17 cellular contexts compared by ENCODE assay signal in genomic region chr6:139545474-139546116, GRCh38.
A peak's percentile ranks its signal among the peaks of the same experiment; 100 is the strongest.
DNase-seq lines count a peak whose midpoint lies in the region; ATAC-seq, FAIRE-seq and TF ChIP-seq lines count a peak whose summit lies in the region.
"Had no signal": no experiment of that assay in that cellular context is flagged by ENCODE, and none has a peak within 500 bp of the region (broad histone marks: within the 10 kb centered on the region; RNA-seq: fewer than 3 reads in every experiment).

No MANE protein-coding gene starts in this region.

- H4K5ac ChIP-seq in mesendoderm (ENCODE audit: low read length) = no peak overlapping the region

- H3K4ac ChIP-seq in mesendoderm (ENCODE audit: low read depth, low read length) = no peak overlapping the region

- H3K36me3 ChIP-seq in K562 (ENCODE audit: control insufficient read depth, insufficient read depth, low read length) = no peaks in the 10 kb centered on the region
- H3K36me3 ChIP-seq in mesendoderm (ENCODE audit: control insufficient read depth, insufficient read depth, low read length) = no peaks in the 10 kb centered on the region
- H3K36me3 ChIP-seq in subcutaneous abdominal adipose tissue (ENCODE audit: control insufficient read depth in 5 of 5, insufficient read depth in 5 of 5, low read length in 5 of 5) = no peaks in the 10 kb centered on the region
- no peaks in the 10 kb centered on the region for H3K36me3 ChIP-seq in CD8-positive, alpha-beta T cell (ENCODE audit: insufficient read depth, low read length)
- H3K36me3 ChIP-seq: BLaER1 treated with 17β-estradiol and CSF1 and Interleukin-3, amounts not matched to agents 10 nM and 100 nM; right atrium auricular region had no signal

- H3K9ac ChIP-seq in K562 (ENCODE audit: insufficient read depth in 1 of 2, low read depth in 2 of 2, low read length in 2 of 2) (peak overlapping the region in 1 of 2 experiments; percentile 31; a peak in 2 of 4 replicates), mesendoderm (ENCODE audit: low read length) (no peak overlapping the region), subcutaneous abdominal adipose tissue (ENCODE audit: low read length in 5 of 5) (no peak overlapping the region)
- H3K9ac ChIP-seq: BLaER1 treated with 17β-estradiol and CSF1 and Interleukin-3, amounts not matched to agents 10 nM and 100 nM had no signal

- peak overlapping the region; percentile 32 for H3K4me2 ChIP-seq in K562 (ENCODE audit: insufficient read depth, low read length)
- no peak overlapping the region for H3K4me2 ChIP-seq in mesendoderm (ENCODE audit: low read length)

- no peaks in the 10 kb centered on the region for H4K20me1 ChIP-seq in K562 (replicated peaks; ENCODE audit: control insufficient read depth, insufficient read depth, low read length)
- H4K20me1 ChIP-seq: BLaER1 treated with 17β-estradiol and CSF1 and Interleukin-3, amounts not matched to agents 10 nM and 100 nM had no signal

- no peak for TF ChIP-seq POLR2A in K562 (conservative IDR thresholded peaks at IDR 0.05)

- H3K4me3 ChIP-seq in K562 = no peak overlapping the region
- H3K4me3 ChIP-seq in mesendoderm (ENCODE audit: low read length) = no peak overlapping the region
- H3K4me3 ChIP-seq in subcutaneous abdominal adipose tissue (ENCODE audit: low read depth in 1 of 5, low read length in 5 of 5) = no peak overlapping the region
- H3K4me3 ChIP-seq in CD8-positive, alpha-beta T cell (ENCODE audit: low read depth, low read length) = no peak overlapping the region
- H3K4me3 ChIP-seq: BLaER1 treated with 17β-estradiol and CSF1 and Interleukin-3, amounts not matched to agents 10 nM and 100 nM; right atrium auricular region had no signal

- in situ Hi-C loops in K562 (cut with MboI) = no loop called here

- DNase-seq in OCI-M1 (lab: John Stamatoyannopoulos, UW) (peak; percentile 37), K562 (ENCODE audit: extremely low read depth in 1 of 4, low spot score in 3 of 4) (peak in 1 of 4 experiments; percentile 29), mesendoderm (no peak), RCC 7860 (ENCODE audit: low spot score) (no peak)
- DNase-seq in CD8-positive, alpha-beta T cell = no peak
- DNase-seq: activated CD4-positive, alpha-beta T cell treated with anti-CD3 and anti-CD28 coated beads for 1 hour; activated naive CD8-positive, alpha-beta T cell treated with anti-CD3 and anti-CD28 coated beads, Interleukin-2, amount 10 ng/mL, durations not matched to agents 7 days and 5 days; cerebellar nuclear complex; kidney glomerular epithelial cell; NCI-H774; stimulated activated CD4-positive, alpha-beta T cell treated with anti-CD3 and anti-CD28 coated beads, Interleukin-4, amount 100 ng/mL, for 1 hour had no signal

- H2BK5ac ChIP-seq in mesendoderm (ENCODE audit: low read length) = no peak overlapping the region

- H3K4me3 Mint-ChIP-seq in CD8-positive, alpha-beta T cell = no peak overlapping the region
- H3K4me3 Mint-ChIP-seq: activated naive CD8-positive, alpha-beta T cell treated with anti-CD3 and anti-CD28 coated beads, Interleukin-2, amount 10 ng/mL, durations not matched to agents 7 days and 5 days had no signal

- no peaks in the 10 kb centered on the region for H3K79me1 ChIP-seq in mesendoderm (ENCODE audit: low read length)

- WGBS in K562 (ENCODE audit: insufficient coverage, low coverage, missing lambda C conversion rate) = 14% methylated on average over 5 of the region's 5 CpGs
- no CpG with 5 or more reads among the region's 5 CpGs for WGBS in mesendoderm (ENCODE audit: extremely low coverage, insufficient coverage, low lambda C conversion rate)

- peak; percentile 55 for FAIRE-seq in K562 (lab: Jason Lieb, UNC)
- no peak for FAIRE-seq in RCC 7860 (lab: Jason Lieb, UNC)
- FAIRE-seq: HTR-8/SVneo had no signal

- peak overlapping the region; percentile 86 for H2AFZ ChIP-seq in K562 (ENCODE audit: low read depth, low read length)

- CTCF ChIA-PET in K562 (lab: Yijun Ruan, JAX; ENCODE audit: low intra/inter-chr PET ratio) = no interaction called here
- CTCF ChIA-PET in CD8-positive, alpha-beta T cell (lab: Charles Lee) = no interaction called here

- POLR2A ChIA-PET in K562 (lab: Yijun Ruan, JAX) = interaction anchor here (3.6 kb wide), 1 partner anchor 172 kb away, joined by 12 read pairs; the partner anchor contains the start of gene CITED2
- POLR2A ChIA-PET in CD8-positive, alpha-beta T cell (lab: Charles Lee) = no interaction called here

- peaks cover 16% of the 10 kb centered on the region for H3K4me1 Mint-ChIP-seq in CD8-positive, alpha-beta T cell (ENCODE audit: low read depth)

- no TSS peak for BruUV-seq in K562 (replicated peaks; lab: Mats Ljungman, UMichigan)

- H3K9me3 ChIP-seq in K562 (replicated peaks; ENCODE audit: control insufficient read depth, insufficient read depth, low read depth, low read length) (no peaks in the 10 kb centered on the region), subcutaneous abdominal adipose tissue (ENCODE audit: control insufficient read depth in 5 of 5, low read length in 5 of 5) (no peaks in the 10 kb centered on the region)
- H3K9me3 ChIP-seq in CD8-positive, alpha-beta T cell (ENCODE audit: low read length) = no peaks in the 10 kb centered on the region
- H3K9me3 ChIP-seq: right atrium auricular region had no signal

- H3K27me3 ChIP-seq in K562 (ENCODE audit: control insufficient read depth in 2 of 2, insufficient read depth in 2 of 2, low read length in 2 of 2) (no peaks in the 10 kb centered on the region), mesendoderm (ENCODE audit: insufficient read depth, low read length, poor library complexity) (no peaks in the 10 kb centered on the region), subcutaneous abdominal adipose tissue (ENCODE audit: control insufficient read depth in 5 of 5, insufficient read depth in 4 of 5, low read length in 5 of 5) (no peaks in the 10 kb centered on the region)
- no peaks in the 10 kb centered on the region for H3K27me3 ChIP-seq in CD8-positive, alpha-beta T cell (ENCODE audit: insufficient read depth, low read length)
- H3K27me3 ChIP-seq: BLaER1 treated with 17β-estradiol and CSF1 and Interleukin-3, amounts not matched to agents 10 nM and 100 nM; right atrium auricular region had no signal

- H3K27ac Mint-ChIP-seq in CD8-positive, alpha-beta T cell = no peak overlapping the region

- H3K4me1 ChIP-seq in K562 (replicated peaks in 1 of 2; ENCODE audit: control insufficient read depth in 2 of 2, insufficient read depth in 2 of 2, low read length in 2 of 2) = peaks cover 3 to 28% of the 10 kb centered on the region in 2 experiments; a peak in 3 of 5 replicates
- no peaks in the 10 kb centered on the region for H3K4me1 ChIP-seq in mesendoderm (ENCODE audit: control insufficient read depth, low read depth, low read length)
- H3K4me1 ChIP-seq in subcutaneous abdominal adipose tissue (ENCODE audit: control insufficient read depth in 5 of 5, insufficient read depth in 5 of 5, low read length in 5 of 5) = peaks cover 0 to 43% (median 31%) of the 10 kb centered on the region in 5 donors
- H3K4me1 ChIP-seq in CD8-positive, alpha-beta T cell (ENCODE audit: insufficient read depth, low read length) = peaks cover 4% of the 10 kb centered on the region
- H3K4me1 ChIP-seq: right atrium auricular region had no signal

- peak overlapping the region; percentile 76 for H4K8ac ChIP-seq in mesendoderm (ENCODE audit: low read depth, low read length)

- H3K27ac ChIP-seq in K562 (ENCODE audit: extremely low read depth, low read depth, low read length) = peak overlapping the region; percentile 6; the same call in 2 of the 3 replicates
- H3K27ac ChIP-seq in mesendoderm (ENCODE audit: low read depth, low read length) = no peak overlapping the region
- H3K27ac ChIP-seq in subcutaneous abdominal adipose tissue (ENCODE audit: low read depth, low read length) = peak overlapping the region; percentile 85
- H3K27ac ChIP-seq in CD8-positive, alpha-beta T cell (ENCODE audit: low read depth, low read length) = no peak overlapping the region
- H3K27ac ChIP-seq: BLaER1 treated with 17β-estradiol and CSF1 and Interleukin-3, amounts not matched to agents 10 nM and 100 nM; right atrium auricular region; RWPE1 had no signal

- no peak overlapping the region for H3K56ac ChIP-seq in mesendoderm (ENCODE audit: low read length)

- H3K36me3 Mint-ChIP-seq in CD8-positive, alpha-beta T cell = no peaks in the 10 kb centered on the region
- H3K36me3 Mint-ChIP-seq: activated naive CD8-positive, alpha-beta T cell treated with anti-CD3 and anti-CD28 coated beads, Interleukin-2, amount 10 ng/mL, durations not matched to agents 7 days and 5 days had no signal

- no peak overlapping the region for H3K18ac ChIP-seq in mesendoderm (ENCODE audit: low read length)

- ATAC-seq in K562 = peak; percentile 74
- no peak for ATAC-seq in HG03354 (IDR thresholded peaks at IDR 0.05; ENCODE audit: poor library complexity, severe bottlenecking, unreplicated experiment)
- ATAC-seq in CD8-positive, alpha-beta T cell = no peak

- H2BK15ac ChIP-seq in mesendoderm (replicated peaks; ENCODE audit: low read depth) = no peak overlapping the region

- H3K79me2 ChIP-seq in K562 (ENCODE audit: control insufficient read depth, insufficient read depth, low read length) = no peaks in the 10 kb centered on the region
- no peaks in the 10 kb centered on the region for H3K79me2 ChIP-seq in mesendoderm (ENCODE audit: control insufficient read depth, insufficient read depth, low read length)

- intact Hi-C loops in K562 (cut with micrococcal nuclease) = no loop called here
- intact Hi-C loops in CD8-positive, alpha-beta T cell (cut with DNase I, micrococcal nuclease) = no loop called here

- TF ChIP-seq CTCF in K562 (IDR thresholded peaks at IDR 0.05 in 2 of 3, conservative IDR thresholded peaks at IDR 0.05 in 1 of 3; ENCODE audit: insufficient read depth in 2 of 3, low read depth in 1 of 3, low read length in 3 of 3) = no peak
- no peak for TF ChIP-seq CTCF in CD8-positive, alpha-beta T cell (IDR thresholded peaks at IDR 0.05)

- peaks cover 3% of the 10 kb centered on the region for H3K27me3 Mint-ChIP-seq in CD8-positive, alpha-beta T cell (ENCODE audit: low read depth)
- H3K27me3 Mint-ChIP-seq: activated naive CD8-positive, alpha-beta T cell treated with anti-CD3 and anti-CD28 coated beads, Interleukin-2, amount 10 ng/mL, durations not matched to agents 7 days and 5 days had no signal

- no peak for TF ChIP-seq RAD21 in K562 (CRISPR knock-in tag; conservative IDR thresholded peaks at IDR 0.05 in 1 of 2, IDR thresholded peaks at IDR 0.05 in 1 of 2)

- no peaks in the 10 kb centered on the region for H3K9me3 Mint-ChIP-seq in CD8-positive, alpha-beta T cell

- no peak overlapping the region for H2AK5ac ChIP-seq in mesendoderm (ENCODE audit: low read length)

- 0 out of 2 replicates have a peak, but pooled peaks have one; percentile 14 for TF ChIP-seq EP300 in K562 (IDR thresholded peaks at IDR 0.05; ENCODE audit: low read length)

- no peak overlapping the region for H3K23ac ChIP-seq in mesendoderm (ENCODE audit: low read length)

- H3K9me1 ChIP-seq in K562 (ENCODE audit: control insufficient read depth, insufficient read depth, low read length) = no peaks in the 10 kb centered on the region

- no peak overlapping the region for H2BK120ac ChIP-seq in mesendoderm (ENCODE audit: low read depth, low read length)

TF ChIP-seq in K562, 482 proteins besides CTCF, POLR2A, EP300 and RAD21 (continues in another document):
- TF ChIP-seq BRD9 (IDR thresholded peaks at IDR 0.05; ENCODE audit: low read depth, partially characterized antibody) (peak; percentile 62), NRF1 (conservative IDR thresholded peaks at IDR 0.05 in 1 of 2, IDR thresholded peaks at IDR 0.05 in 1 of 2) (no peak)

Comparison
In these comparisons a context has a peak if more than half of its experiments do, and no peak if none do; other contexts are left out.
1. H3K27ac ChIP-seq: peak in K562 (single experiment) and subcutaneous abdominal adipose tissue (single experiment); none in mesendoderm (single experiment) and CD8-positive, alpha-beta T cell (single experiment).